10 cellular contexts compared by ENCODE assay signal in the genomic region with DNA sequence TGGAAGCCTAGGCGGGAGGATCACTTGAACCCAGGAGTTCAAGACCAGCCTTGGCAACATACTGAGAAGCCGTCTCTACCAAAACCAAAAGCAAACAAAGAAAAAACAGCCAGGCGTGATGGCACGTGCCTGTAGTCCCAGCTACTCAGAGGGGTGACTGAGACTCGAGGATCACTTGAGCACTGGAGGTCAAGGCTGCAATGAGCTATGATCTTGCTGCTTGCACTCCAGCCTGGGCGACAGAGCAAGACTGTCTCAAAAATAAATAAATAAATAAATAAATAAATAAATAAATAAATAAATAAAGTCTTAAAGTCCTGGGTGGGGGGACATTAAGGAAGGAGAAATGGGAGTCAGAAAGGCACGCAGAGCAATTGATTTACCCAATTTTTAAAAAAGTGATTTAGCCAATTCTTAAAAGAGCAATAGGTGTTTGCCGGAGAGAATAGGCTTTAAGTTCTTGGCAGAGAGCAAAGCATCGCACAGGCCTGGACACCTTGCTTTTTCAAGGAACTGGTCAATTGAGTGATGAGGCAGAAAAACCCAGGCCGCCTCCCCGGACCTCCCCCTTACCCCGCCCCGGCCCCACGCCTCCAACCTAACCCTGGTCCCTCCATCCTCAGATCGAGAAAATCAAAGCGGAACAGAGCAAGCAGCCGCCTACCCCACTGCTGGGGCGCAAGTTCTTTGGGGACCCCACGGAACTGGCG. TPM values are rescaled to one million over a fixed set of nuclear protein-coding genes. Genes with fewer than 3 reads are reported as not detected.
DNase-seq lines count a peak whose midpoint lies in the region; ATAC-seq and TF ChIP-seq lines count a peak whose summit lies in the region.
"Had no signal": no experiment of that assay in that cellular context is flagged by ENCODE, and none has a peak within 500 bp of the region (broad histone marks: within the 10 kb centered on the region; RNA-seq: fewer than 3 reads in every experiment).

No MANE protein-coding gene starts in this region.

- H3K79me2 ChIP-seq in GM23248 (ENCODE audit: insufficient read depth) (no peaks in the 10 kb centered on the region), neural cell (replicated peaks; ENCODE audit: insufficient read depth, low read length) (no peaks in the 10 kb centered on the region)

- no peak for TF ChIP-seq RAD21 in neural cell (conservative IDR thresholded peaks at IDR 0.05)

- in situ Hi-C loops in GM23248 (cut with MboI): no loop called here

- 24 to 32% methylated on average over 16 to 20 of the region's 20 CpGs for WGBS in GM23248 (ENCODE audit: low coverage in 1 of 2, low lambda C conversion rate in 2 of 2, missing lambda C conversion rate in 2 of 2), 2 experiments
- 34 to 35% methylated on average over 18 to 20 of the region's 20 CpGs for WGBS in ectodermal cell, 2 experiments

- ATAC-seq in HG02870 (IDR thresholded peaks at IDR 0.05; ENCODE audit: unreplicated experiment): no peak
- no peak for ATAC-seq in GM18498 (IDR thresholded peaks at IDR 0.05; ENCODE audit: unreplicated experiment)

- H3K4me2 ChIP-seq in GM23248 (ENCODE audit: unreplicated experiment) (peak overlapping the region; percentile 79), neural cell (ENCODE audit: low read length) (no peak overlapping the region)

- DNase-seq in AG20443 (ENCODE audit: low spot score) (peak; percentile 31), GM23248 (peak; percentile 38), C1 segment of cervical spinal cord (lab: John Stamatoyannopoulos, UW) (no peak), BE2C (no peak)
- DNase-seq: activated naive CD4-positive, alpha-beta T cell treated with anti-CD3 and anti-CD28 coated beads, Interleukin-2, amount 10 ng/mL, durations not matched to agents 7 days and 5 days; EL had no signal

- H3K36me3 ChIP-seq in GM23248 (ENCODE audit: low read depth) (no peaks in the 10 kb centered on the region), ectodermal cell (ENCODE audit: control insufficient read depth, insufficient read depth, low read length) (no peaks in the 10 kb centered on the region), neural cell (ENCODE audit: insufficient read depth, low read length) (no peaks in the 10 kb centered on the region), BE2C (no peaks in the 10 kb centered on the region)

- H3K27ac ChIP-seq in GM23248: no peak overlapping the region
- H3K27ac ChIP-seq in ectodermal cell (ENCODE audit: insufficient read depth, low read depth, low read length, poor library complexity, severe bottlenecking): no peak overlapping the region
- no peak overlapping the region for H3K27ac ChIP-seq in neural cell (ENCODE audit: low read length)

- H2AFZ ChIP-seq in GM23248: peak overlapping the region; percentile 78
- no peak overlapping the region for H2AFZ ChIP-seq in neural cell (ENCODE audit: low read depth, low read length)

- H4K20me1 ChIP-seq in GM23248 (ENCODE audit: insufficient read depth) (no peaks in the 10 kb centered on the region), neural cell (ENCODE audit: insufficient read depth) (no peaks in the 10 kb centered on the region)

- H3K9ac ChIP-seq in GM23248: peak overlapping the region; percentile 10; the same call in 1 of the 2 replicates
- H3K9ac ChIP-seq in neural cell (ENCODE audit: low read length): no peak overlapping the region

- H3F3A ChIP-seq in GM23248 (ENCODE audit: insufficient read depth) (0 out of 2 replicates have a peak, but pooled peaks cover 4% of the 10 kb centered on the region), neural cell (ENCODE audit: insufficient read depth, low read length, poor library complexity, severe bottlenecking) (no peaks in the 10 kb centered on the region)

- H3K4me3 ChIP-seq in GM23248: peak overlapping the region; percentile 64
- peak overlapping the region; percentile 28 for H3K4me3 ChIP-seq in ectodermal cell (ENCODE audit: insufficient read depth, low read depth, low read length)
- H3K4me3 ChIP-seq in neural cell (ENCODE audit: low read length): peak overlapping the region; percentile 31
- no peak overlapping the region for H3K4me3 ChIP-seq in BE2C (ENCODE audit: low read depth, low read length)

- H3K9me3 ChIP-seq in GM23248 (ENCODE audit: low read depth) (no peaks in the 10 kb centered on the region), ectodermal cell (ENCODE audit: control insufficient read depth, low read length) (no peaks in the 10 kb centered on the region), neural cell (ENCODE audit: low read length) (no peaks in the 10 kb centered on the region), BE2C (no peaks in the 10 kb centered on the region)

- no peaks in the 10 kb centered on the region for H3K4me1 ChIP-seq in GM23248 (ENCODE audit: insufficient read depth)
- H3K4me1 ChIP-seq in ectodermal cell (ENCODE audit: control insufficient read depth, insufficient read depth, low read length): peaks cover 4% of the 10 kb centered on the region
- H3K4me1 ChIP-seq in BE2C: peaks cover 7% of the 10 kb centered on the region

- no peak for TF ChIP-seq EP300 in neural cell (conservative IDR thresholded peaks at IDR 0.05; ENCODE audit: poor library complexity, severe bottlenecking)

- H3K9me2 ChIP-seq in GM23248 (ENCODE audit: insufficient read depth) (no peaks in the 10 kb centered on the region), neural cell (ENCODE audit: insufficient read depth, low read length) (no peaks in the 10 kb centered on the region)

- 0 out of 2 replicates have a peak, but pooled peaks cover 3% of the 10 kb centered on the region for H3K27me3 ChIP-seq in GM23248 (replicated peaks; ENCODE audit: insufficient read depth)
- peaks cover 68% of the 10 kb centered on the region for H3K27me3 ChIP-seq in ectodermal cell (ENCODE audit: control insufficient read depth, insufficient read depth, low read length, poor library complexity, severe bottlenecking)
- H3K27me3 ChIP-seq in neural cell (ENCODE audit: insufficient read depth, low read depth, low read length): peaks cover 41% of the 10 kb centered on the region
- H3K27me3 ChIP-seq in BE2C: peaks cover 16% of the 10 kb centered on the region

- TF ChIP-seq CTCF in neural cell (IDR thresholded peaks at IDR 0.05; ENCODE audit: poor library complexity, severe bottlenecking): no peak
- no peak for TF ChIP-seq CTCF in BE2C (IDR thresholded peaks at IDR 0.05; ENCODE audit: low read depth, low read length)

TF ChIP-seq in neural cell, 6 proteins besides CTCF, POLR2A, EP300 and RAD21:
- TF ChIP-seq TAF1 (IDR thresholded peaks at IDR 0.05; ENCODE audit: low read depth) (no peak), MXI1 (conservative IDR thresholded peaks at IDR 0.05; ENCODE audit: poor library complexity, severe bottlenecking) (no peak), SMC3 (conservative IDR thresholded peaks at IDR 0.05; ENCODE audit: poor library complexity) (no peak), POLR2AphosphoS5 (IDR thresholded peaks at IDR 0.05) (no peak), EZH2 (IDR thresholded peaks at IDR 0.05; ENCODE audit: borderline replicate concordance, insufficient read depth, low read length, poor library complexity, severe bottlenecking) (no peak)
- TF ChIP-seq, protein P1, sequence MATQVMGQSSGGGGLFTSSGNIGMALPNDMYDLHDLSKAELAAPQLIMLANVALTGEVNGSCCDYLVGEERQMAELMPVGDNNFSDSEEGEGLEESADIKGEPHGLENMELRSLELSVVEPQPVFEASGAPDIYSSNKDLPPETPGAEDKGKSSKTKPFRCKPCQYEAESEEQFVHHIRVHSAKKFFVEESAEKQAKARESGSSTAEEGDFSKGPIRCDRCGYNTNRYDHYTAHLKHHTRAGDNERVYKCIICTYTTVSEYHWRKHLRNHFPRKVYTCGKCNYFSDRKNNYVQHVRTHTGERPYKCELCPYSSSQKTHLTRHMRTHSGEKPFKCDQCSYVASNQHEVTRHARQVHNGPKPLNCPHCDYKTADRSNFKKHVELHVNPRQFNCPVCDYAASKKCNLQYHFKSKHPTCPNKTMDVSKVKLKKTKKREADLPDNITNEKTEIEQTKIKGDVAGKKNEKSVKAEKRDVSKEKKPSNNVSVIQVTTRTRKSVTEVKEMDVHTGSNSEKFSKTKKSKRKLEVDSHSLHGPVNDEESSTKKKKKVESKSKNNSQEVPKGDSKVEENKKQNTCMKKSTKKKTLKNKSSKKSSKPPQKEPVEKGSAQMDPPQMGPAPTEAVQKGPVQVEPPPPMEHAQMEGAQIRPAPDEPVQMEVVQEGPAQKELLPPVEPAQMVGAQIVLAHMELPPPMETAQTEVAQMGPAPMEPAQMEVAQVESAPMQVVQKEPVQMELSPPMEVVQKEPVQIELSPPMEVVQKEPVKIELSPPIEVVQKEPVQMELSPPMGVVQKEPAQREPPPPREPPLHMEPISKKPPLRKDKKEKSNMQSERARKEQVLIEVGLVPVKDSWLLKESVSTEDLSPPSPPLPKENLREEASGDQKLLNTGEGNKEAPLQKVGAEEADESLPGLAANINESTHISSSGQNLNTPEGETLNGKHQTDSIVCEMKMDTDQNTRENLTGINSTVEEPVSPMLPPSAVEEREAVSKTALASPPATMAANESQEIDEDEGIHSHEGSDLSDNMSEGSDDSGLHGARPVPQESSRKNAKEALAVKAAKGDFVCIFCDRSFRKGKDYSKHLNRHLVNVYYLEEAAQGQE (IDR thresholded peaks at IDR 0.05; ENCODE audit: borderline replicate concordance): no peak

RNA-seq across cellular contexts. Expression of a gene that starts 9.5 kb away (rescaled TPM):
- 27.8 and 36.3 TPM in 2 replicates for total RNA-seq in GM23248 (2014; rRNA removed; shearing (Covaris generic))
- polyA plus RNA-seq in GM23248 (2016; fragmentation: Nextera tagmentation; extraction: Ambion mirVana) (62.2 and 66.4 TPM in 2 replicates), neural cell (3.8 and 6.3 TPM in 2 replicates)
- polyA plus RNA-seq in ectodermal cell (2013, experiment 1 of 4): 120 TPM
- polyA plus RNA-seq in ectodermal cell (2013, experiment 2 of 4): 117 TPM
- 85.8 TPM for polyA plus RNA-seq in ectodermal cell (2013, experiment 3 of 4)
- 93.1 TPM for polyA plus RNA-seq in ectodermal cell (2013, experiment 4 of 4)
- polyA minus RNA-seq in neural cell: 8.6 and 13.1 TPM in 2 replicates
- polyA plus RNA-seq in BE2C (2012; ENCODE audit: insufficient read depth, insufficient read length, low read depth): 58.0 TPM

RNA-seq across cellular contexts. Expression of a gene that starts 34.0 kb away (rescaled TPM):
- total RNA-seq in GM23248 (2014; rRNA removed; shearing (Covaris generic)): 18.0 and 18.3 TPM in 2 replicates
- 45.5 and 47.2 TPM in 2 replicates for polyA plus RNA-seq in GM23248 (2016; fragmentation: Nextera tagmentation; extraction: Ambion mirVana)
- polyA plus RNA-seq in ectodermal cell (2013, experiment 1 of 4): 149 TPM
- 154 TPM for polyA plus RNA-seq in ectodermal cell (2013, experiment 2 of 4)
- polyA plus RNA-seq in ectodermal cell (2013, experiment 3 of 4): 117 TPM
- 145 TPM for polyA plus RNA-seq in ectodermal cell (2013, experiment 4 of 4)
- polyA plus RNA-seq in neural cell: 55.6 and 59.7 TPM in 2 replicates
- polyA minus RNA-seq in neural cell: 47.0 and 49.8 TPM in 2 replicates
- 116 TPM for polyA plus RNA-seq in BE2C (2012; ENCODE audit: insufficient read depth, insufficient read length, low read depth)

Comparison
In these comparisons a context has a peak if more than half of its experiments do, and no peak if none do; other contexts are left out.
1. DNase-seq: peak in AG20443 (single experiment) and GM23248 (single experiment); none in C1 segment of cervical spinal cord (0 of 14) and BE2C (single experiment).